12 cellular contexts compared by ENCODE assay signal in the genomic region with DNA sequence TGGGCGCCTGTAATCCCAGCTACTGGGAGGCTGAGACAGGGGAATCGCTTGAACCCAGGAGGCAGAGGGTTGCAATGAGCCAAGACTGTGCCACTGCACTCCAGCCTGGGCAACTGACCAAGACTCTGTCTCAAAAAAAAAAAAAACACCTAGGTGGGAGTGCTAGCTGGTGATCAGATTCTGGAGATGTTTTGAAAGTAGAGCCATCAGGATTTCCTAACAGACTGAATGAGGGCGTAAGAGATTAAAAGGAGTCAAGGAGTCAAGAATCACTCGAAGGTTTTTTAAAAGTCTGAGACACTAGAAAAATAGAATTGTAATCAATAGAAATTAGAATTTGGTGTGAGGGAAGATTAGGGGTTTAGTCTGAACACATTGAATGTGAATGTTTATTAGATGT.
DNase-seq lines count a peak whose midpoint lies in the region; ATAC-seq, FAIRE-seq and TF ChIP-seq lines count a peak whose summit lies in the region.
"Had no signal": no experiment of that assay in that cellular context is flagged by ENCODE, and none has a peak within 500 bp of the region (broad histone marks: within the 10 kb centered on the region; RNA-seq: fewer than 3 reads in every experiment).

No MANE protein-coding gene starts in this region.

- H3K4me3 Mint-ChIP-seq in H9, result no peak overlapping the region
- no peak overlapping the region for H3K4me3 Mint-ChIP-seq in activated T-helper 1 cell treated with anti-CD3 and anti-CD28 coated beads, Interleukin-12 subunit alpha, Interleukin-12 subunit beta, Interleukin-2, Interleukin-4 antibody, amounts not matched to agents 30 ng/mL and 10 ng/mL and 1 ng/mL, durations not matched to agents 14 hours and 24 hours and 36 hours
- H3K4me3 Mint-ChIP-seq: central memory CD8-positive, alpha-beta T cell; stimulated activated memory B cell treated with anti-CD40 and anti-IgM and Interleukin-4, amounts not matched to agents 10 μg/mL and 1 μg/mL and 100 μg/mL, for 72 hours had no signal

- no peak overlapping the region for H2BK15ac ChIP-seq in H9 (ENCODE audit: low read depth, low read length)

- H3T11ph ChIP-seq in H9 (ENCODE audit: low read length), result no peak overlapping the region

- no peak overlapping the region for H2BK5ac ChIP-seq in H9 (ENCODE audit: insufficient read length, low read length)

- no peak overlapping the region for H2BK20ac ChIP-seq in H9 (ENCODE audit: low read depth, low read length, poor library complexity, severe bottlenecking)

- H3K27ac Mint-ChIP-seq in H9, result peak overlapping the region in 1 of 3 experiments; percentile 25; a peak in 1 of 7 replicates
- H3K27ac Mint-ChIP-seq in activated T-helper 1 cell treated with anti-CD3 and anti-CD28 coated beads, Interleukin-12 subunit alpha, Interleukin-12 subunit beta, Interleukin-2, Interleukin-4 antibody, amounts not matched to agents 30 ng/mL and 10 ng/mL and 1 ng/mL, durations not matched to agents 14 hours and 24 hours and 36 hours, result no peak overlapping the region
- H3K27ac Mint-ChIP-seq: stimulated activated memory B cell treated with anti-CD40 and anti-IgM and Interleukin-4, amounts not matched to agents 10 μg/mL and 1 μg/mL and 100 μg/mL, for 72 hours had no signal

- H3K36me3 Mint-ChIP-seq in H9 (ENCODE audit: insufficient read depth in 1 of 3, low read depth in 3 of 3), result no peaks in the 10 kb centered on the region
- no peaks in the 10 kb centered on the region for H3K36me3 Mint-ChIP-seq in activated T-helper 1 cell treated with anti-CD3 and anti-CD28 coated beads, Interleukin-12 subunit alpha, Interleukin-12 subunit beta, Interleukin-2, Interleukin-4 antibody, amounts not matched to agents 30 ng/mL and 10 ng/mL and 1 ng/mL, durations not matched to agents 14 hours and 24 hours and 36 hours (ENCODE audit: low read depth)
- H3K36me3 Mint-ChIP-seq: stimulated activated memory B cell treated with anti-CD40 and anti-IgM and Interleukin-4, amounts not matched to agents 10 μg/mL and 1 μg/mL and 100 μg/mL, for 72 hours had no signal

- no peak overlapping the region for H4K91ac ChIP-seq in H9 (ENCODE audit: insufficient read length, low read depth, low read length)

- CTCF ChIA-PET in A673 (lab: Charles Lee), result no interaction called here

- no peaks in the 10 kb centered on the region; the same call in 1 of the 2 replicates for H3K27me3 Mint-ChIP-seq in H9 (ENCODE audit: low read depth)
- peaks cover 9% of the 10 kb centered on the region for H3K27me3 Mint-ChIP-seq in activated T-helper 1 cell treated with anti-CD3 and anti-CD28 coated beads, Interleukin-12 subunit alpha, Interleukin-12 subunit beta, Interleukin-2, Interleukin-4 antibody, amounts not matched to agents 30 ng/mL and 10 ng/mL and 1 ng/mL, durations not matched to agents 14 hours and 24 hours and 36 hours (ENCODE audit: insufficient read depth)

- no peak overlapping the region for H3K56ac ChIP-seq in H9 (ENCODE audit: insufficient read length, low read depth, low read length)

- H3K4ac ChIP-seq in H9 (ENCODE audit: low read depth, low read length), result no peak overlapping the region

- H4K20me1 ChIP-seq in H9 (ENCODE audit: control insufficient read depth, insufficient read depth, insufficient read length), result no peaks in the 10 kb centered on the region

- no peak for FAIRE-seq in GM19239 (lab: Jason Lieb, UNC)

- H3K9me3 Mint-ChIP-seq in H9, result no peaks in the 10 kb centered on the region
- no peaks in the 10 kb centered on the region for H3K9me3 Mint-ChIP-seq in activated T-helper 1 cell treated with anti-CD3 and anti-CD28 coated beads, Interleukin-12 subunit alpha, Interleukin-12 subunit beta, Interleukin-2, Interleukin-4 antibody, amounts not matched to agents 30 ng/mL and 10 ng/mL and 1 ng/mL, durations not matched to agents 14 hours and 24 hours and 36 hours
- H3K9me3 Mint-ChIP-seq: central memory CD8-positive, alpha-beta T cell; stimulated activated memory B cell treated with anti-CD40 and anti-IgM and Interleukin-4, amounts not matched to agents 10 μg/mL and 1 μg/mL and 100 μg/mL, for 72 hours had no signal

- H3K23ac ChIP-seq in H9 (ENCODE audit: insufficient read length, low read depth, low read length), result no peak overlapping the region

- H3K4me3 ChIP-seq in A673 (ENCODE audit: low read depth, low read length, poor library complexity, severe bottlenecking), result no peak overlapping the region
- no peak overlapping the region for H3K4me3 ChIP-seq in ascending aorta
- H3K4me3 ChIP-seq in right cardiac atrium (ENCODE audit: low read length), result no peak overlapping the region
- H3K4me3 ChIP-seq in prostate gland, result no peak overlapping the region

- H2BK120ac ChIP-seq in H9 (ENCODE audit: low read depth, low read length, poor library complexity, severe bottlenecking), result no peak overlapping the region

- H3K14ac ChIP-seq in H9 (ENCODE audit: insufficient read depth, low read length), result no peak overlapping the region

- H3K18ac ChIP-seq in H9 (ENCODE audit: insufficient read length, low read depth, low read length), result no peak overlapping the region

- WGBS in right cardiac atrium, result 83% methylated on average over 4 of the region's 4 CpGs
- WGBS in prostate gland, result 92% methylated on average over 4 of the region's 4 CpGs
- WGBS in H9 (ENCODE audit: extremely low coverage, insufficient read length, low lambda C conversion rate), result no CpG with 5 or more reads among the region's 4 CpGs

- ATAC-seq in right cardiac atrium, result peak; percentile 8 to 22
- ATAC-seq: stimulated activated memory B cell treated with anti-CD40 and anti-IgM and Interleukin-4, amounts not matched to agents 10 μg/mL and 1 μg/mL and 100 μg/mL, for 72 hours had no signal

- no peak overlapping the region for H3K4me2 ChIP-seq in H9 (ENCODE audit: insufficient read depth, insufficient read length, low read length)

- H4K8ac ChIP-seq in H9 (replicated peaks; ENCODE audit: insufficient read length, low read depth, low read length), result no peak overlapping the region

- no peak overlapping the region for H2AFZ ChIP-seq in H9 (ENCODE audit: low read length)

- TF ChIP-seq CTCF in A673 (conservative IDR thresholded peaks at IDR 0.05; ENCODE audit: low read depth, low read length), result no peak
- no peak for TF ChIP-seq CTCF in ascending aorta (IDR thresholded peaks at IDR 0.05)
- TF ChIP-seq CTCF in prostate gland (IDR thresholded peaks at IDR 0.05), result no peak
- TF ChIP-seq CTCF in H9 (conservative IDR thresholded peaks at IDR 0.05), result no peak

- POLR2A ChIA-PET in A673 (lab: Charles Lee; ENCODE audit: low non-redundant PET), result no interaction called here

- no peaks in the 10 kb centered on the region for H3K79me2 ChIP-seq in H9 (ENCODE audit: insufficient read depth, low read length)

- H2AK5ac ChIP-seq in H9 (ENCODE audit: insufficient read length, low read length), result no peak overlapping the region

- H3K4me1 Mint-ChIP-seq in H9, result peaks cover 11% of the 10 kb centered on the region in 2 experiments
- no peaks in the 10 kb centered on the region for H3K4me1 Mint-ChIP-seq in activated T-helper 1 cell treated with anti-CD3 and anti-CD28 coated beads, Interleukin-12 subunit alpha, Interleukin-12 subunit beta, Interleukin-2, Interleukin-4 antibody, amounts not matched to agents 30 ng/mL and 10 ng/mL and 1 ng/mL, durations not matched to agents 14 hours and 24 hours and 36 hours (ENCODE audit: low read depth)
- H3K4me1 Mint-ChIP-seq: central memory CD8-positive, alpha-beta T cell; stimulated activated memory B cell treated with anti-CD40 and anti-IgM and Interleukin-4, amounts not matched to agents 10 μg/mL and 1 μg/mL and 100 μg/mL, for 72 hours had no signal

- H4K5ac ChIP-seq in H9 (ENCODE audit: insufficient read length, low read depth, low read length), result no peak overlapping the region

- no peak for TF ChIP-seq POLR2A in prostate gland (IDR thresholded peaks at IDR 0.05)

- no peak overlapping the region for H2BK12ac ChIP-seq in H9 (ENCODE audit: insufficient read length, low read depth, low read length)

- H3K27ac ChIP-seq in A673 (ENCODE audit: low read depth, low read length, poor library complexity, severe bottlenecking) (peak overlapping the region; percentile 77), ascending aorta (peak overlapping the region; percentile 74 to 88), right cardiac atrium (ENCODE audit: low read length) (peak overlapping the region; percentile 90), prostate gland (peak overlapping the region; percentile 74 to 76), H9 (ENCODE audit: insufficient read length, low read depth, low read length) (no peak overlapping the region)

- DNase-seq in A673 (ENCODE audit: low spot score), result no peak
- no peak for DNase-seq in ascending aorta (ENCODE audit: low spot score in 2 of 2)
- no peak for DNase-seq in right cardiac atrium
- DNase-seq in prostate gland (ENCODE audit: low spot score), result no peak
- DNase-seq in GM19239 (ENCODE audit: insufficient read length, low spot score), result no peak
- DNase-seq in H9, result no peak
- no peak for DNase-seq in middle frontal gyrus (ENCODE audit: extremely low spot score, low spot score)
- no peak for DNase-seq in activated T-helper 1 cell treated with anti-CD3 and anti-CD28 coated beads, Interleukin-12 subunit alpha, Interleukin-12 subunit beta, Interleukin-2, Interleukin-4 antibody, amounts not matched to agents 30 ng/mL and 10 ng/mL and 1 ng/mL, durations not matched to agents 14 hours and 24 hours and 36 hours (ENCODE audit: low spot score)
- DNase-seq: activated T-cell treated with anti-CD3 and anti-CD28 coated beads, Interleukin-2, amount 50 U/mL, for 1 hour; SHP77 had no signal

- H3K9ac ChIP-seq in H9 (ENCODE audit: extremely low read depth, insufficient read length, low read length), result no peak overlapping the region

- H3K79me1 ChIP-seq in H9 (ENCODE audit: insufficient read depth, low read depth, low read length, poor library complexity, severe bottlenecking), result no peaks in the 10 kb centered on the region

- intact Hi-C loops in A673 (cut with micrococcal nuclease; ENCODE audit: unreplicated experiment), result no loop called here
- intact Hi-C loops in ascending aorta (cut with DNase I), result no loop called here
- intact Hi-C loops in right cardiac atrium (cut with DNase I), result no loop called here
- intact Hi-C loops in prostate gland (cut with DNase I), result no loop called here
- intact Hi-C loops in activated T-helper 1 cell treated with anti-CD3 and anti-CD28 coated beads, Interleukin-12 subunit alpha, Interleukin-12 subunit beta, Interleukin-2, Interleukin-4 antibody, amounts not matched to agents 30 ng/mL and 10 ng/mL and 1 ng/mL, durations not matched to agents 14 hours and 24 hours and 36 hours (cut with micrococcal nuclease), result no loop called here

- H3K23me2 ChIP-seq in H9 (ENCODE audit: insufficient read length, low read depth, low read length, poor library complexity, severe bottlenecking), result no peaks in the 10 kb centered on the region

- H3K36me3 ChIP-seq in A673 (ENCODE audit: insufficient read depth, low read length, poor library complexity, severe bottlenecking) (no peaks in the 10 kb centered on the region), ascending aorta (no peaks in the 10 kb centered on the region), prostate gland (no peaks in the 10 kb centered on the region)

- no peaks in the 10 kb centered on the region for H3K9me3 ChIP-seq in A673 (ENCODE audit: low read depth, low read length, poor library complexity, severe bottlenecking)
- H3K9me3 ChIP-seq in ascending aorta, result no peaks in the 10 kb centered on the region
- no peaks in the 10 kb centered on the region for H3K9me3 ChIP-seq in right cardiac atrium (ENCODE audit: control insufficient read depth, low read length)
- H3K9me3 ChIP-seq in prostate gland, result no peaks in the 10 kb centered on the region
- no peaks in the 10 kb centered on the region for H3K9me3 ChIP-seq in H9 (ENCODE audit: control insufficient read depth, low read depth, low read length)

- H3K4me1 ChIP-seq in A673 (ENCODE audit: insufficient read depth, low read length, poor library complexity, severe bottlenecking) (peaks cover 20% of the 10 kb centered on the region), ascending aorta (peaks cover 5 to 19% of the 10 kb centered on the region in 2 donors), right cardiac atrium (ENCODE audit: control insufficient read depth, insufficient read depth, low read length) (peaks cover 4% of the 10 kb centered on the region), prostate gland (replicated peaks) (no peaks in the 10 kb centered on the region), H9 (ENCODE audit: insufficient read depth, low read length) (no peaks in the 10 kb centered on the region; the same call in 1 of the 2 replicates)

- BruUV-seq in A673 (replicated peaks; lab: Mats Ljungman, UMichigan), result no TSS peak

- H3K27me3 ChIP-seq in A673 (replicated peaks; ENCODE audit: insufficient read depth, low read depth, low read length, poor library complexity), result no peaks in the 10 kb centered on the region
- no peaks in the 10 kb centered on the region for H3K27me3 ChIP-seq in ascending aorta
- H3K27me3 ChIP-seq in right cardiac atrium (ENCODE audit: control insufficient read depth, insufficient read depth), result no peaks in the 10 kb centered on the region
- no peaks in the 10 kb centered on the region for H3K27me3 ChIP-seq in prostate gland (replicated peaks; ENCODE audit: insufficient read depth)
- no peaks in the 10 kb centered on the region for H3K27me3 ChIP-seq in H9 (ENCODE audit: insufficient read depth, low read length)
